ENCODE assay signal across 12 cellular contexts in the genomic region with DNA sequence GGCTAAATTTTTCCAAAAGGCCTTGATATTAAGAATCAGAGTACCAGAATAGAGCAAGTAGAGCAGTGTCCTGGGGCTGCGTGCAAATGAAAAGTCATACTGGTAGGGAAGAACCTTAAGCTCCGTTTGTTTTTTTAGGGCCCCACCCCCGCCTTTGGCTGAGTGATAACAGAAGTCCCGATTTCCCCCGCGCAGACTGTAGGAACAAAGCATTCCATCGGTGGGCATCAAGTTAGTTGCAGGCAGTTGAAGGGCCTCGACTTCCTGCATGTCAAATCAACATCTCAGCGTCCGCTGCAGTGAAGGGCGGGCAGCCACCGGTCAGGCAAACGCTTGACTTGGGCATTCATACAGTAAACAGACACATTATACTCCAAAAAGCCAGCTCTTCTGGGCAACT. TPM values are rescaled to one million over a fixed set of nuclear protein-coding genes. Genes with fewer than 3 reads are reported as not detected.
DNase-seq lines count a peak whose midpoint lies in the region; ATAC-seq and TF ChIP-seq lines count a peak whose summit lies in the region.
"Had no signal": no experiment of that assay in that cellular context is flagged by ENCODE, and none has a peak within 500 bp of the region (broad histone marks: within the 10 kb centered on the region; RNA-seq: fewer than 3 reads in every experiment).

No MANE protein-coding gene starts in this region.

- no peaks in the 10 kb centered on the region for H3K9me3 ChIP-seq in right atrium auricular region

- no peaks in the 10 kb centered on the region for H3K36me3 ChIP-seq in right atrium auricular region

- DNase-seq in right atrium auricular region (ENCODE audit: low spot score) (no peak), left ventricle myocardium superior (no peak), dorsolateral prefrontal cortex (peak in 3 of 10 donors; percentile 47 to 66 (median 58)), midbrain (lab: John Stamatoyannopoulos, UW) (peak; percentile 40), type B pancreatic cell (ENCODE audit: extremely low spot score, unreplicated experiment) (no peak), T1000 (lab: John Stamatoyannopoulos, UW) (no peak)
- DNase-seq: activated T-cell treated with anti-CD3 and anti-CD28 coated beads for 4 hours, NCI-H2171 treated with DMSO at 0.1 percent for 48 hours had no signal

- H3K27me3 ChIP-seq in right atrium auricular region, result no peaks in the 10 kb centered on the region
- peaks cover 0 to 6% (median 0%) of the 10 kb centered on the region in 45 donors for H3K27me3 ChIP-seq in dorsolateral prefrontal cortex

- peaks cover 0 to 22% of the 10 kb centered on the region in 2 donors for H3K4me1 ChIP-seq in right atrium auricular region

- H3K4me3 Mint-ChIP-seq in type B pancreatic cell, result peak overlapping the region; percentile 32

- peaks cover 38% of the 10 kb centered on the region for H3K4me1 Mint-ChIP-seq in type B pancreatic cell (ENCODE audit: unreplicated experiment)

- no peaks in the 10 kb centered on the region for H3K27me3 Mint-ChIP-seq in type B pancreatic cell

- TF ChIP-seq CTCF in right atrium auricular region (IDR thresholded peaks at IDR 0.05) (no peak), dorsolateral prefrontal cortex (IDR thresholded peaks at IDR 0.05 in 54 of 56, conservative IDR thresholded peaks at IDR 0.05 in 2 of 56; ENCODE audit: low read depth in 1 of 56, partially characterized antibody in 56 of 56) (peak in 1 of 56 donors; percentile 8), type B pancreatic cell (conservative IDR thresholded peaks at IDR 0.05) (no peak)

- H3K27ac Mint-ChIP-seq in type B pancreatic cell, result peak overlapping the region; percentile 44

- H3K9me3 Mint-ChIP-seq in type B pancreatic cell, result no peaks in the 10 kb centered on the region

- no peaks in the 10 kb centered on the region for H3K36me3 Mint-ChIP-seq in type B pancreatic cell

- H3K4me3 ChIP-seq in right atrium auricular region (no peak overlapping the region), dorsolateral prefrontal cortex (peak overlapping the region in 8 of 59 donors; percentile 9 to 31 (median 13))

- H3K27ac ChIP-seq in right atrium auricular region, result peak overlapping the region; percentile 7 to 13
- H3K27ac ChIP-seq in dorsolateral prefrontal cortex, result peak overlapping the region; percentile 13 to 99 (median 87)
- H3K27ac ChIP-seq: KMS-11 had no signal

- intact Hi-C loops in left ventricle myocardium superior (cut with micrococcal nuclease), result no loop called here
- intact Hi-C loops in dorsolateral prefrontal cortex (cut with DNase I), result loop anchor here in 1 of 2 donors (10.0 kb wide), 1 partner anchor 68 kb away; no protein-coding TSS in a partner anchor

- ATAC-seq in left ventricle myocardium superior, result no peak
- ATAC-seq in GM21423 (IDR thresholded peaks at IDR 0.05; ENCODE audit: unreplicated experiment), result no peak
- ATAC-seq in GM21576 (IDR thresholded peaks at IDR 0.05; ENCODE audit: unreplicated experiment), result no peak
- ATAC-seq: Panc1 had no signal

RNA-seq across cellular contexts. Expression of a gene that starts 11.8 kb away (rescaled TPM):
- total RNA-seq in right atrium auricular region (10 to 100 TPM; 22.5 to 29.6 TPM), left ventricle myocardium superior (21.9 TPM), dorsolateral prefrontal cortex (100 to 1,000 TPM in 72 of 120 experiments, 10 to 100 TPM in 48; 56.0 to 339 (median 107) TPM), type B pancreatic cell (ENCODE audit: low replicate concordance) (12.8 and 46.9 TPM in 2 replicates)

RNA-seq across cellular contexts. Expression of a gene that starts 30.0 kb away (rescaled TPM):
- total RNA-seq in right atrium auricular region, result 10 to 100 TPM in 1 of 2 donors, 1 to 10 TPM in 1; 8.1 to 14.0 TPM
- 9.6 TPM for total RNA-seq in left ventricle myocardium superior
- 100 to 1,000 TPM in 73 of 120 experiments, 10 to 100 TPM in 47; 71.1 to 144 (median 102) TPM for total RNA-seq in dorsolateral prefrontal cortex
- 34.0 and 44.4 TPM in 2 replicates for total RNA-seq in type B pancreatic cell (ENCODE audit: low replicate concordance)
